8 cellular contexts compared by ENCODE assay signal in the genomic region with DNA sequence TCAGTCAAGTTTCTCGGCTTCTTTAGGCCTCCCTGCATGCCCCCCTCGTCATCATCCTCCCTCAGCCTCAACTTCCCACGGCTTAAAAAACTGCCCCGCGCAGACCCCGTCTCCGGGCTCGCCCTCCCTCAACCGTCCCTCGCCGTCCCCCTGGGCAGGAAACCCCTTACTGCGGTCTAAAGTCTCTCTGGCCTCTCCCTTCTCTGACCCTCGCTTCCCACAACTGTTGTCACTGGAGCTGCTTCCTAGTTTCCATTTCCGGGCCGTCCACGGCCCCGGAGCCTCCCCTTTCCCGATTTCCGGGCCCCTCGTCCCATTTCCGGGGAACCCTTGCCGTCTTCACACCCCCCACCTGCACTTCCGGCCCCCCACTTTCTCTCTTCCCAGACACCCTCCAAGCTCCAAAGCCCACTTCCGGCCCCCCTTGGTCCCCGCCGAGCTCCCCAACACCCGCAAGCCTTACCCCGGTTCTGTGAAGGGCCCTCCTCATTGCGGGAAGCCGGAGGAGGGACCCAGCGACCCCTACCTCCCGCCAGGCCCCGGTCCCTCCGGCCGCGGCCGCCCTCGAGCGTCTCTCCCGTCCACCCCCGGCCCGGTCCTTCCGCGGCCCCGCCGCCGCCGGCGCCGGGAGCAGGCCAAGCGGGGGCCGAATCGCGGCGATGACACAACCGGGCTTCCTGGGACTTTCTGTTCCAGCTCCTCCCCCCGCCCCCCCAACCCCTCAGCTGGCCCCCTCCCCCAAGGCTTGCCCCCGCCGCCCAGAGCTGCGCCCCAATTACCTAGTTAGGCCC. TPM values are rescaled to one million over a fixed set of nuclear protein-coding genes. Genes with fewer than 3 reads are reported as not detected.
DNase-seq lines count a peak whose midpoint lies in the region; ATAC-seq and TF ChIP-seq lines count a peak whose summit lies in the region.

No MANE protein-coding gene starts in this region.

- ATAC-seq in GM18520 (IDR thresholded peaks at IDR 0.05; ENCODE audit: unreplicated experiment) = peak; percentile 5
- ATAC-seq in HG03095 (IDR thresholded peaks at IDR 0.05; ENCODE audit: unreplicated experiment) = peak; percentile 25

- H3K4me1 Mint-ChIP-seq in endodermal cell = peaks cover 9% of the 10 kb centered on the region

- H3K27me3 ChIP-seq in endodermal cell (ENCODE audit: control insufficient read depth, insufficient read depth, low read length, poor library complexity, severe bottlenecking) = no peaks in the 10 kb centered on the region

- CTCF ChIA-PET in AG04449 (lab: Yijun Ruan, JAX) = interaction anchor here (0.8 to 1.9 kb wide), 4 partner anchors 10 to 937 kb away, joined by 3 to 5 read pairs (median 4); a partner anchor contains a TSS

- peak overlapping the region; percentile 99 for H3K4me3 Mint-ChIP-seq in endodermal cell

- H3K36me3 Mint-ChIP-seq in endodermal cell (ENCODE audit: low read depth) = peaks cover 19% of the 10 kb centered on the region

- 0% methylated on average over 14 to 46 of the region's 60 CpGs for WGBS in endodermal cell (ENCODE audit: insufficient coverage in 1 of 2, insufficient read length in 1 of 2), 2 experiments

- peaks cover 25% of the 10 kb centered on the region for H3K36me3 ChIP-seq in endodermal cell (ENCODE audit: control insufficient read depth, insufficient read depth, low read length)

- H3K9ac ChIP-seq in endodermal cell (ENCODE audit: extremely low read depth, low read length, poor library complexity, severe bottlenecking) = peak overlapping the region; percentile 74

- no peaks in the 10 kb centered on the region for H3K27me3 Mint-ChIP-seq in endodermal cell (ENCODE audit: insufficient read depth)

- no peak for TF ChIP-seq CTCF in AG04449 (IDR thresholded peaks at IDR 0.05; ENCODE audit: insufficient read depth, low read length, missing control alignments)
- TF ChIP-seq CTCF in endodermal cell (conservative IDR thresholded peaks at IDR 0.05) = no peak

- H3K9me3 Mint-ChIP-seq in endodermal cell = no peaks in the 10 kb centered on the region

- H3K4me1 ChIP-seq in endodermal cell (ENCODE audit: control insufficient read depth, insufficient read depth, low read length) = no peaks in the 10 kb centered on the region

- peak overlapping the region; percentile 89 for H3K27ac ChIP-seq in endodermal cell (ENCODE audit: low read depth, low read length)

- POLR2A ChIA-PET in AG04449 (lab: Yijun Ruan, JAX) = interaction anchor here (0.6 to 1.2 kb wide), 6 partner anchors 10 to 140 kb away, joined by 3 to 5 read pairs (median 4); no protein-coding TSS in a partner anchor

- H3K9me3 ChIP-seq in endodermal cell (ENCODE audit: control insufficient read depth, low read length) = no peaks in the 10 kb centered on the region

- H3K4me3 ChIP-seq in AG04449 (ENCODE audit: low read depth, low read length) (peak overlapping the region; percentile 90), endodermal cell (ENCODE audit: low read length) (peak overlapping the region; percentile 98)

- DNase-seq in AG04449 (ENCODE audit: low read depth, low spot score) = no peak
- peak; percentile 48 to 65 for DNase-seq in NCI-H524 (lab: John Stamatoyannopoulos, UW)
- DNase-seq in activated CD8-positive, alpha-beta memory T cell treated with anti-CD3 and anti-CD28 coated beads, Interleukin-2, amount 50 U/mL, for 24 hours (ENCODE audit: extremely low read depth) = peak; percentile 47
- DNase-seq in endodermal cell = peak; percentile 79
- peak; percentile 75 for DNase-seq in midbrain (lab: John Stamatoyannopoulos, UW)
- DNase-seq in stimulated activated CD8-positive, alpha-beta memory T cell treated with anti-CD3 and anti-CD28 coated beads, Interleukin-4, amount 100 ng/mL, for 1 hour (ENCODE audit: low read depth in 2 of 2, low spot score in 1 of 2) = peak; percentile 38 to 41

- peak overlapping the region; percentile 93 for H3K27ac Mint-ChIP-seq in endodermal cell

RNA-seq across cellular contexts. Expression of a gene that starts 0.5 kb away (rescaled TPM):
- 100 to 1,000 TPM; 177 to 229 TPM for total RNA-seq in endodermal cell
- 98.1 TPM for polyA plus RNA-seq in endodermal cell (2013, experiment 1 of 2)
- polyA plus RNA-seq in endodermal cell (2013, experiment 2 of 2) = 101 TPM

RNA-seq across cellular contexts. Expression of a gene that starts 1.0 kb away (rescaled TPM):
- 10 to 100 TPM in 1 of 2 donors, 1 to 10 TPM in 1; 6.7 to 13.3 TPM for total RNA-seq in endodermal cell
- 7.5 TPM for polyA plus RNA-seq in endodermal cell (2013, experiment 1 of 2)
- polyA plus RNA-seq in endodermal cell (2013, experiment 2 of 2) = 7.9 TPM
